ENCODE assay signal across 9 cellular contexts in the genomic region with DNA sequence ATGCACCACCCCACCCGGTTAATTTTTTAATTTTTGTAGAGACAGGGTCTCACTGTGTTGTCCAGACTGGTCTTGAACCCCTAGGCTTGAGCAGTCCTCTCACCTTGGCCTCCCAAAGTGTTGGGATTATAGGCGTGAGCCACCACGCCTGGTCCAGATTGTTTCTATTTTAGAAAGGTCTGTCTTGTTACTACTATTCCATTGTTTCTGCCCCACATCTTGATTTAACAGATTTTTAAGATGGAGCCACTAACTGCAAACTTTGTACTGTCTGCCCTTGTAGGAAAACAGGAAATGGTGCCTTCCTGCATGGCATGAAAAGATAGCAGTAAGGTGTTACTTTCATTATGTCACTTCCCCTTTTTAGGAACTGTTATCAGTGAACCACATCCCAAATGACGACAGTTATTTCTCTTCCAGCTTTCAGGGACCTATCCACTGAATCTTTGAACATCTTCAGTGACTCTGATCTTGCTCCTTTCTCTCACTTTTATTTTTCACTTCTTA. TPM values are rescaled to one million over a fixed set of nuclear protein-coding genes. Genes with fewer than 3 reads are reported as not detected.
DNase-seq lines count a peak whose midpoint lies in the region; ATAC-seq and TF ChIP-seq lines count a peak whose summit lies in the region.
"Had no signal": no experiment of that assay in that cellular context is flagged by ENCODE, and none has a peak within 500 bp of the region (broad histone marks: within the 10 kb centered on the region; RNA-seq: fewer than 3 reads in every experiment).

No MANE protein-coding gene starts in this region.

- TF ChIP-seq CTCF in GM13976 (IDR thresholded peaks at IDR 0.05; ENCODE audit: borderline replicate concordance, control extremely low read depth, extremely low read depth, insufficient read depth, missing control alignments), result no peak

- H3K27ac ChIP-seq in aorta (ENCODE audit: low read depth in 1 of 2, low read length in 2 of 2), result no peak overlapping the region

- no peaks in the 10 kb centered on the region for H3K9me3 ChIP-seq in aorta (ENCODE audit: control insufficient read depth, low read length)

- H3K36me3 Mint-ChIP-seq in effector memory CD8-positive, alpha-beta T cell (ENCODE audit: insufficient read depth), result peaks cover 13% of the 10 kb centered on the region

- peak overlapping the region; percentile 26 to 71 for H3K4me3 Mint-ChIP-seq in effector memory CD8-positive, alpha-beta T cell

- peak; percentile 43 for DNase-seq in GM13976 (ENCODE audit: low spot score)
- DNase-seq in KG1 (lab: John Stamatoyannopoulos, UW), result peak; percentile 43
- no peak for DNase-seq in effector memory CD8-positive, alpha-beta T cell
- no peak for DNase-seq in GOT3 (lab: John Stamatoyannopoulos, UW)
- DNase-seq in aorta, result no peak
- DNase-seq in stimulated activated CD4-positive, alpha-beta T cell treated with anti-CD3 and anti-CD28 coated beads, Interleukin-1b, Interleukin-23, amount 100 ng/mL, for 48 hours, result no peak
- no peak for DNase-seq in iPS-NIHi11 (ENCODE audit: low spot score)
- DNase-seq: activated CD4-positive, CD25-positive, alpha-beta regulatory T cell treated with anti-CD3 and anti-CD28 coated beads, Interleukin-2, amount 50 U/mL, for 72 hours had no signal

- H3K27me3 Mint-ChIP-seq in effector memory CD8-positive, alpha-beta T cell, result no peaks in the 10 kb centered on the region

- in situ Hi-C loops in GM13976 (cut with MboI; ENCODE audit: low sequenced_read_pairs, unreplicated experiment), result no loop called here

- H3K27me3 ChIP-seq in aorta (ENCODE audit: control insufficient read depth in 1 of 2, insufficient read depth in 2 of 2, low read length in 1 of 2), result no peaks in the 10 kb centered on the region

- intact Hi-C loops in aorta (cut with DNase I), result no loop called here

- peaks cover 8 to 18% of the 10 kb centered on the region in 2 donors for H3K4me1 Mint-ChIP-seq in effector memory CD8-positive, alpha-beta T cell (ENCODE audit: low read depth in 2 of 2)

- no peaks in the 10 kb centered on the region for H3K36me3 ChIP-seq in aorta (ENCODE audit: control insufficient read depth in 1 of 2, insufficient read depth in 2 of 2, low read length in 1 of 2)

- no peaks in the 10 kb centered on the region for H3K9me3 Mint-ChIP-seq in effector memory CD8-positive, alpha-beta T cell

- ATAC-seq in GM21619 (IDR thresholded peaks at IDR 0.05; ENCODE audit: unreplicated experiment), result peak; percentile 89
- ATAC-seq in effector memory CD8-positive, alpha-beta T cell (replicated peaks), result peak; percentile 59
- ATAC-seq in aorta (ENCODE audit: low FRiP score), result no peak

- no peaks in the 10 kb centered on the region for H3K4me1 ChIP-seq in aorta (ENCODE audit: control insufficient read depth in 1 of 2, insufficient read depth in 2 of 2, low read length in 2 of 2)

- WGBS in aorta, 2 donors, result 80 to 89% methylated on average over 4 of the region's 4 CpGs

- H3K27ac Mint-ChIP-seq in effector memory CD8-positive, alpha-beta T cell, result peak overlapping the region; percentile 86 to 88

- no peak overlapping the region for H3K4me3 ChIP-seq in aorta (ENCODE audit: low read length in 2 of 2)

RNA-seq across cellular contexts. Expression of gene TAF1D, which starts 23.2 kb away (rescaled TPM):
- 100 to 1,000 TPM; 110 to 111 TPM for total RNA-seq in aorta
- 100 to 1,000 TPM; 121 to 152 TPM for polyA plus RNA-seq in aorta

RNA-seq across cellular contexts. Expression of gene C11orf54, which starts 23.4 kb away (rescaled TPM):
- 10 to 100 TPM; 26.3 to 31.2 TPM for total RNA-seq in aorta
- polyA plus RNA-seq in aorta, result 10 to 100 TPM; 23.1 to 31.2 TPM

RNA-seq across cellular contexts. Expression of gene CEP295, which starts 56.6 kb away (rescaled TPM):
- total RNA-seq in aorta, result 10 to 100 TPM in 1 of 2 donors, 1 to 10 TPM in 1; 9.4 to 13.7 TPM
- polyA plus RNA-seq in aorta, result 1 to 10 TPM; 2.1 to 8.3 TPM

Comparison
In these comparisons a context has a peak if more than half of its experiments do, and no peak if none do; other contexts are left out.
1. DNase-seq: peak in GM13976 (single experiment) and KG1 (single experiment); none in effector memory CD8-positive, alpha-beta T cell (0 of 3), GOT3 (single experiment), aorta (0 of 2), stimulated activated CD4-positive, alpha-beta T cell treated with anti-CD3 and anti-CD28 coated beads, Interleukin-1b, Interleukin-23, amount 100 ng/mL, for 48 hours (single experiment) and iPS-NIHi11 (single experiment).